Comparison of ENCODE assay signal across 35 cellular contexts in the genomic region with DNA sequence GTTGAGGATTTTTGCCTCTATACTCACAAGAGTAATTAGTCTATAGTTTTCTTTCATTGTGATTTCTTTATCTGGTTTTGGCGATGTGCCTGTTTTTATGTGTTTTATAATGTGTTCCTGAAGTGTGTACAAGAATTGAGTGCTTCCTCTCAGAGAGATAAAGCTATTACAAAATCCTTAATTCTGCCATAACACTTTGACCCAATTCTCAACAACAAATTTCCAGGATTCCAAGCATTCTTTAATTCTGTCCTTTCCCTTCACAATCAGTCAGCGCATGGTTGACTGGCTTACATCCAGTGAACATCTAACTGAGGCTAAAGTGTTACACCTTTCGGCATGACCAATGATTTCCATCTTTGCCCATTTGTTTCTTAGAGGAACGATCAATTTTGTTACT.
"Had no signal": no experiment of that assay in that cellular context is flagged by ENCODE, and none has a peak within 500 bp of the region (broad histone marks: within the 10 kb centered on the region; RNA-seq: fewer than 3 reads in every experiment).

No MANE protein-coding gene starts in this region.

- H3K27ac ChIP-seq: body of pancreas, epithelial cell of prostate, esophagus squamous epithelium, gastrocnemius medialis, ovary, sigmoid colon, stomach, thyroid gland, upper lobe of right lung, VCaP had no signal

- FAIRE-seq: TTC549 had no signal

- H3K27me3 ChIP-seq: body of pancreas, gastrocnemius medialis, ovary, sigmoid colon, thyroid gland, upper lobe of right lung had no signal

- ATAC-seq: activated CD4-positive, CD25-positive, alpha-beta regulatory T cell treated with anti-CD3 and anti-CD28 coated beads, Interleukin-2, amount 50 U/mL, for 24 hours; body of pancreas; gastrocnemius medialis; left cardiac atrium; stimulated activated memory B cell treated with anti-CD40 and anti-IgM and Interleukin-4, amounts not matched to agents 10 μg/mL and 1 μg/mL and 100 μg/mL, for 72 hours; upper lobe of right lung had no signal

- H3K4me3 ChIP-seq: body of pancreas, esophagus squamous epithelium, gastrocnemius medialis, ovary, sigmoid colon, smooth muscle cell, stomach, thyroid gland, upper lobe of right lung had no signal

- H3K36me3 ChIP-seq: esophagus squamous epithelium, gastrocnemius medialis, ovary, sigmoid colon, stomach, thyroid gland, upper lobe of right lung had no signal

- H3K27ac Mint-ChIP-seq: activated CD4-positive, alpha-beta memory T cell treated with anti-CD3 and anti-CD28 coated beads, Interleukin-2, amount 10 ng/mL, durations not matched to agents 7 days and 5 days; activated T-cell treated with anti-CD3 and anti-CD28 coated beads, Interleukin-2, amount 50 U/mL, for 24 hours; mesothelial cell of epicardium; naive B cell; nephron progenitor cell; progenitor cell of endocrine pancreas; stimulated activated memory B cell treated with anti-CD40 and anti-IgM and Interleukin-4, amounts not matched to agents 10 μg/mL and 1 μg/mL and 100 μg/mL, for 72 hours; T-helper 1 cell treated with Interleukin-12 subunit alpha and Interleukin-12 subunit beta and Interleukin-4 antibody, amounts not matched to agents 30 μg/mL and 1 μg/mL, for 36 hours had no signal

- H3K4me3 Mint-ChIP-seq: activated CD4-positive, alpha-beta memory T cell treated with anti-CD3 and anti-CD28 coated beads, Interleukin-2, amount 10 ng/mL, durations not matched to agents 7 days and 5 days; activated T-cell treated with anti-CD3 and anti-CD28 coated beads, Interleukin-2, amount 50 U/mL, for 24 hours; mesothelial cell of epicardium; naive B cell; nephron progenitor cell; stimulated activated memory B cell treated with anti-CD40 and anti-IgM and Interleukin-4, amounts not matched to agents 10 μg/mL and 1 μg/mL and 100 μg/mL, for 72 hours; T-helper 1 cell treated with Interleukin-12 subunit alpha and Interleukin-12 subunit beta and Interleukin-4 antibody, amounts not matched to agents 30 μg/mL and 1 μg/mL, for 36 hours had no signal

- H3K36me3 Mint-ChIP-seq: stimulated activated memory B cell treated with anti-CD40 and anti-IgM and Interleukin-4, amounts not matched to agents 10 μg/mL and 1 μg/mL and 100 μg/mL, for 72 hours had no signal

- H3K4me1 ChIP-seq: body of pancreas, esophagus squamous epithelium, gastrocnemius medialis, sigmoid colon, stomach, thyroid gland, upper lobe of right lung had no signal

- DNase-seq: activated CD4-positive, alpha-beta memory T cell treated with anti-CD3 and anti-CD28 coated beads, Interleukin-2, amount 10 ng/mL, durations not matched to agents 7 days and 5 days; activated CD4-positive, alpha-beta T cell treated with anti-CD3 and anti-CD28 coated beads for 48 hours; activated CD8-positive, alpha-beta memory T cell treated with anti-CD3 and anti-CD28 coated beads, Interleukin-2, amount 50 U/mL, for 48 hours; activated gamma-delta T cell; activated naive CD4-positive, alpha-beta T cell treated with anti-CD3 and anti-CD28 coated beads, Interleukin-2, amount 50 U/mL, for 16 hours; activated T-cell treated with anti-CD3 and anti-CD28 coated beads, Interleukin-2, amount 50 U/mL, for 24 hours; body of pancreas; effector CD4-positive, alpha-beta T cell; esophagus squamous epithelium; gastrocnemius medialis; glutamatergic neuron; islet precursor cell; left cardiac atrium; mammary epithelial cell; naive B cell; nephron progenitor cell; ovary; retina; sigmoid colon; stimulated activated CD4-positive, alpha-beta T cell treated with anti-CD3 and anti-CD28 coated beads, Interleukin-1b, Interleukin-23, amount 100 ng/mL, for 48 hours; stimulated activated CD4-positive, alpha-beta T cell treated with anti-CD3 and anti-CD28 coated beads, Interleukin-4, amount 100 ng/mL, for 4 hours; stimulated activated CD8-positive, alpha-beta memory T cell treated with anti-CD3 and anti-CD28 coated beads, Interleukin-4, amount 100 ng/mL, for 48 hours; stomach; T-helper 9 cell; thyroid gland; upper lobe of right lung had no signal

- H3K9me3 ChIP-seq: ovary, thyroid gland had no signal

- H3K27me3 Mint-ChIP-seq: progenitor cell of endocrine pancreas had no signal

- H3K4me1 Mint-ChIP-seq: activated CD4-positive, alpha-beta memory T cell treated with anti-CD3 and anti-CD28 coated beads, Interleukin-2, amount 10 ng/mL, durations not matched to agents 7 days and 5 days; naive B cell; stimulated activated memory B cell treated with anti-CD40 and anti-IgM and Interleukin-4, amounts not matched to agents 10 μg/mL and 1 μg/mL and 100 μg/mL, for 72 hours had no signal
